Comparison of ENCODE assay signal across 8 cellular contexts in genomic region chr12:45990468-45991288, GRCh38. TPM values are rescaled to one million over a fixed set of nuclear protein-coding genes. Genes with fewer than 3 reads are reported as not detected.
DNase-seq lines count a peak whose midpoint lies in the region; ATAC-seq, FAIRE-seq and TF ChIP-seq lines count a peak whose summit lies in the region.

SCAF11 (minus strand) TSS chr12:45990574; CDS start chr12:45964167, 26,407 bp downstream.

- H3K36me3 ChIP-seq in Karpas-422 (ENCODE audit: insufficient read depth, low read length) (peaks cover 28% of the 10 kb centered on the region), esophagus muscularis mucosa (peaks cover 0 to 4% (median 0%) of the 10 kb centered on the region in 4 donors), muscle layer of duodenum (ENCODE audit: control insufficient read depth in 1 of 2, insufficient read depth in 2 of 2, low read length in 2 of 2) (peaks cover 0 to 5% of the 10 kb centered on the region in 2 donors)

- peak within 1 kb of the TSS; percentile 99 for H3K9ac ChIP-seq in Karpas-422 (ENCODE audit: low read length)

- peak within 1 kb of the TSS; percentile 93 for H2AFZ ChIP-seq in Karpas-422 (ENCODE audit: low read length)

- peak; percentile 95 for TF ChIP-seq POLR2A in esophagus muscularis mucosa (IDR thresholded peaks at IDR 0.05; ENCODE audit: low read depth)

- peak; percentile 68 for ATAC-seq in GM21825 (IDR thresholded peaks at IDR 0.05; ENCODE audit: unreplicated experiment)
- ATAC-seq in activated T-cell treated with anti-CD3 and anti-CD28 coated beads, Interleukin-2, amount 50 U/mL, for 72 hours (replicated peaks in 1 of 2): peak; percentile 89 to 90

- H3K27me3 ChIP-seq in Karpas-422 (ENCODE audit: low read length): no peaks in the 10 kb centered on the region
- H3K27me3 ChIP-seq in esophagus muscularis mucosa: no peaks in the 10 kb centered on the region
- H3K27me3 ChIP-seq in muscle layer of duodenum (ENCODE audit: low read depth, low read length): no peaks in the 10 kb centered on the region

- no peaks in the 10 kb centered on the region for H3K27me3 Mint-ChIP-seq in activated T-cell treated with anti-CD3 and anti-CD28 coated beads, Interleukin-2, amount 50 U/mL, for 72 hours (ENCODE audit: low read depth)

- H3K4me2 ChIP-seq in Karpas-422 (ENCODE audit: low read depth, low read length, poor library complexity, severe bottlenecking): peak within 1 kb of the TSS; percentile 98

- peak within 1 kb of the TSS; percentile 98 for H3K27ac Mint-ChIP-seq in activated T-cell treated with anti-CD3 and anti-CD28 coated beads, Interleukin-2, amount 50 U/mL, for 72 hours

- peak in 2 of 3 experiments; percentile 98 for TF ChIP-seq CTCF in esophagus muscularis mucosa (IDR thresholded peaks at IDR 0.05)

- H4K20me1 ChIP-seq in Karpas-422 (ENCODE audit: insufficient read depth, low read depth, low read length): peaks cover 20% of the 10 kb centered on the region; the same call in 1 of the 2 replicates

- H3K4me3 ChIP-seq in Karpas-422 (ENCODE audit: low read length) (peak within 1 kb of the TSS; percentile 96), esophagus muscularis mucosa (peak within 1 kb of the TSS; percentile 76 to 90 (median 86)), muscle layer of duodenum (ENCODE audit: low read depth in 1 of 2, low read length in 2 of 2) (peak within 1 kb of the TSS; percentile 86 to 92)

- peak; percentile 28 for TF ChIP-seq EP300 in esophagus muscularis mucosa (IDR thresholded peaks at IDR 0.05)

- intact Hi-C loops in esophagus muscularis mucosa (cut with DNase I): loop anchor here (1.0 to 10.0 kb wide), 2 partner anchors 261 to 384 kb away; partner anchors contain the start of genes ARID2 and SLC38A2

- H3K4me1 Mint-ChIP-seq in activated T-cell treated with anti-CD3 and anti-CD28 coated beads, Interleukin-2, amount 50 U/mL, for 72 hours (ENCODE audit: low read depth): peaks cover 47% of the 10 kb centered on the region

- H3K4me3 Mint-ChIP-seq in activated T-cell treated with anti-CD3 and anti-CD28 coated beads, Interleukin-2, amount 50 U/mL, for 72 hours: peak within 1 kb of the TSS; percentile 93 to 97

- DNase-seq in Daoy (ENCODE audit: low read depth) (peak; percentile 100), Karpas-422 (peak; percentile 100), RCC 7860 (ENCODE audit: low spot score) (peak; percentile 97), esophagus muscularis mucosa (ENCODE audit: extremely low spot score) (peak; percentile 100)
- peak; percentile 100 for DNase-seq in activated T-cell treated with anti-CD3 and anti-CD28 coated beads, Interleukin-2, amount 50 U/mL, for 72 hours
- DNase-seq in stimulated activated CD8-positive, alpha-beta memory T cell treated with anti-CD3 and anti-CD28 coated beads, Interleukin-7, amount 100 ng/mL, for 4 hours (ENCODE audit: low read depth in 2 of 2): peak; percentile 100

- peak; percentile 77 for FAIRE-seq in RCC 7860 (lab: Jason Lieb, UNC)

- WGBS in esophagus muscularis mucosa: 2% methylated on average over 20 of the region's 54 CpGs

- no peaks in the 10 kb centered on the region for H3K9me3 ChIP-seq in Karpas-422 (ENCODE audit: low read length)
- no peaks in the 10 kb centered on the region for H3K9me3 ChIP-seq in esophagus muscularis mucosa
- H3K9me3 ChIP-seq in muscle layer of duodenum (ENCODE audit: control insufficient read depth in 1 of 2, low read length in 2 of 2): no peaks in the 10 kb centered on the region

- peak within 1 kb of the TSS; percentile 89 for H3K27ac ChIP-seq in Karpas-422 (ENCODE audit: low read length)
- H3K27ac ChIP-seq in esophagus muscularis mucosa (replicated peaks in 1 of 4): peak within 1 kb of the TSS; percentile 95 to 99 (median 97)
- H3K27ac ChIP-seq in muscle layer of duodenum (ENCODE audit: low read length): peak within 1 kb of the TSS; percentile 97

- peaks cover 47% of the 10 kb centered on the region for H3K79me2 ChIP-seq in Karpas-422 (ENCODE audit: low read length)

- H3K36me3 Mint-ChIP-seq in activated T-cell treated with anti-CD3 and anti-CD28 coated beads, Interleukin-2, amount 50 U/mL, for 72 hours (ENCODE audit: insufficient read depth in 2 of 2): peaks cover 13 to 15% of the 10 kb centered on the region in 2 donors

- H3K4me1 ChIP-seq in Karpas-422 (ENCODE audit: low read length) (peaks cover 50% of the 10 kb centered on the region), esophagus muscularis mucosa (peaks cover 32 to 43% (median 38%) of the 10 kb centered on the region in 4 donors), muscle layer of duodenum (ENCODE audit: control insufficient read depth in 1 of 2, insufficient read depth in 2 of 2, low read length in 2 of 2) (peaks cover 14 to 36% of the 10 kb centered on the region in 2 donors)

- H3K9me2 ChIP-seq in Karpas-422 (replicated peaks; ENCODE audit: insufficient read depth, low read length): no peaks in the 10 kb centered on the region

- H3K9me3 Mint-ChIP-seq in activated T-cell treated with anti-CD3 and anti-CD28 coated beads, Interleukin-2, amount 50 U/mL, for 72 hours: no peaks in the 10 kb centered on the region

RNA-seq across cellular contexts. Expression of gene SCAF11, which starts in this region (rescaled TPM):
- total RNA-seq in Daoy (2014; rRNA removed; shearing (Covaris generic)): 62.7 and 92.8 TPM in 2 replicates
- 141 and 150 TPM in 2 replicates for total RNA-seq in Karpas-422 (2014; rRNA removed; shearing (Covaris generic); ENCODE audit: low replicate concordance)
- 100 to 1,000 TPM; 114 to 118 TPM for total RNA-seq in activated T-cell treated with anti-CD3 and anti-CD28 coated beads, Interleukin-2, amount 50 U/mL, for 72 hours
- 100 to 1,000 TPM; 117 to 150 (median 132) TPM for total RNA-seq in esophagus muscularis mucosa

Comparison
In these comparisons a context has a peak if more than half of its experiments do, and no peak if none do; other contexts are left out.
1. Peak in every context shown above with its lines: DNase-seq, ATAC-seq, H3K4me3 ChIP-seq and H3K27ac ChIP-seq.